In genomic region chr14:95282354-95282985, GRCh38 we compare ENCODE assay signal across 13 cellular contexts.
"Had no signal": no experiment of that assay in that cellular context is flagged by ENCODE, and none has a peak within 500 bp of the region (broad histone marks: within the 10 kb centered on the region; RNA-seq: fewer than 3 reads in every experiment).

No MANE protein-coding gene starts in this region.

- H3K9me3 Mint-ChIP-seq: activated CD4-positive, alpha-beta T cell treated with anti-CD3 and anti-CD28 coated beads, Interleukin-2, amount 10 ng/mL, durations not matched to agents 24 days and 14 days; activated naive CD8-positive, alpha-beta T cell treated with anti-CD3 and anti-CD28 coated beads for 36 hours; activated T-helper 1 cell treated with anti-CD3 and anti-CD28 coated beads, Interleukin-12 subunit alpha, Interleukin-12 subunit beta, Interleukin-2, Interleukin-4 antibody, amounts not matched to agents 30 ng/mL and 10 ng/mL and 1 ng/mL, durations not matched to agents 14 hours and 24 hours and 36 hours; stimulated activated memory B cell treated with anti-CD40 and anti-IgM and Interleukin-4, amounts not matched to agents 10 μg/mL and 1 μg/mL and 100 μg/mL, for 72 hours; T-helper 2 cell treated with Interferon-gamma antibody and Interleukin-4, amounts not matched to agents 5 μg/mL and 100 μg/mL, for 36 hours had no signal

- H3K4me1 ChIP-seq: transverse colon had no signal

- H2AFZ ChIP-seq: hepatocyte had no signal

- H3K4me1 Mint-ChIP-seq: activated CD4-positive, alpha-beta T cell treated with anti-CD3 and anti-CD28 coated beads, Interleukin-2, amount 10 ng/mL, durations not matched to agents 24 days and 14 days had no signal

- H3K27ac ChIP-seq: hepatocyte, transverse colon had no signal

- FAIRE-seq: endometrium, keratinocyte had no signal

- H3K36me3 ChIP-seq: gastroesophageal sphincter, transverse colon had no signal

- H3K4me2 ChIP-seq: hepatocyte had no signal

- ATAC-seq: gastroesophageal sphincter; stimulated activated memory B cell treated with anti-CD40 and anti-IgM and Interleukin-4, amounts not matched to agents 10 μg/mL and 1 μg/mL and 100 μg/mL, for 72 hours had no signal

- H3K4me3 ChIP-seq: gastroesophageal sphincter, hepatocyte, transverse colon had no signal

- H3K79me2 ChIP-seq: hepatocyte had no signal

- H3K9me3 ChIP-seq: gastroesophageal sphincter, transverse colon had no signal

- H3K4me3 Mint-ChIP-seq: activated CD4-positive, alpha-beta T cell treated with anti-CD3 and anti-CD28 coated beads, Interleukin-2, amount 10 ng/mL, durations not matched to agents 24 days and 14 days; activated naive CD8-positive, alpha-beta T cell treated with anti-CD3 and anti-CD28 coated beads for 36 hours; activated T-helper 1 cell treated with anti-CD3 and anti-CD28 coated beads, Interleukin-12 subunit alpha, Interleukin-12 subunit beta, Interleukin-2, Interleukin-4 antibody, amounts not matched to agents 30 ng/mL and 10 ng/mL and 1 ng/mL, durations not matched to agents 14 hours and 24 hours and 36 hours; stimulated activated memory B cell treated with anti-CD40 and anti-IgM and Interleukin-4, amounts not matched to agents 10 μg/mL and 1 μg/mL and 100 μg/mL, for 72 hours; T-helper 2 cell treated with Interferon-gamma antibody and Interleukin-4, amounts not matched to agents 5 μg/mL and 100 μg/mL, for 36 hours had no signal

- H3K27me3 ChIP-seq: hepatocyte, transverse colon had no signal

- DNase-seq: activated CD4-positive, alpha-beta T cell treated with anti-CD3 and anti-CD28 coated beads, Interleukin-2, amount 10 ng/mL, durations not matched to agents 24 days and 14 days; activated CD4-positive, CD25-positive, alpha-beta regulatory T cell; activated naive CD8-positive, alpha-beta T cell treated with anti-CD3 and anti-CD28 coated beads for 36 hours; amygdala; cerebellar nuclear complex; transverse colon had no signal

- H3K27ac Mint-ChIP-seq: activated CD4-positive, alpha-beta T cell treated with anti-CD3 and anti-CD28 coated beads, Interleukin-2, amount 10 ng/mL, durations not matched to agents 24 days and 14 days; activated naive CD8-positive, alpha-beta T cell treated with anti-CD3 and anti-CD28 coated beads for 36 hours; activated T-helper 1 cell treated with anti-CD3 and anti-CD28 coated beads, Interleukin-12 subunit alpha, Interleukin-12 subunit beta, Interleukin-2, Interleukin-4 antibody, amounts not matched to agents 30 ng/mL and 10 ng/mL and 1 ng/mL, durations not matched to agents 14 hours and 24 hours and 36 hours; stimulated activated memory B cell treated with anti-CD40 and anti-IgM and Interleukin-4, amounts not matched to agents 10 μg/mL and 1 μg/mL and 100 μg/mL, for 72 hours; T-helper 2 cell treated with Interferon-gamma antibody and Interleukin-4, amounts not matched to agents 5 μg/mL and 100 μg/mL, for 36 hours had no signal

- H3K36me3 Mint-ChIP-seq: activated naive CD8-positive, alpha-beta T cell treated with anti-CD3 and anti-CD28 coated beads for 36 hours had no signal
